9 cellular contexts compared by ENCODE assay signal in the genomic region with DNA sequence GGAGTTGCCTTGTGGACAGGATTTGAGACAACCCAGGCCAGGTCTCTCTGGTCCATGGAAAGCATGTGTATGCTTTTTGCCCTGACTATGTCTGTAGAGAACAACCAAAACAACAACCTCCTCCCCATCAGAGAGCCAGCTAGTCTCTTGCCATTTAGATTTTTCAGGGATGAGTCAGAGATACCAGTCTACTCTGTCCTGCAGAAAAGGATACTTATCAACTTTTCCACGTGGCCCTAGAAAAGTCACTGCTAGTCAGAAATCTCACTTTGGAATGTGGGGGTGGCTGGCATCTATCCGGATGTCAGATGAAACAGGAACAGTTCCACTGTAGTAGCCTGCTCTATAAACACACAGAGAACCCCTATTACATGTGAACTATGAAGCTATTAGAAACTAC. TPM values are rescaled to one million over a fixed set of nuclear protein-coding genes. Genes with fewer than 3 reads are reported as not detected.
DNase-seq lines count a peak whose midpoint lies in the region; ATAC-seq and TF ChIP-seq lines count a peak whose summit lies in the region.
"Not testable (repeated sequence)": the region's sequence is repeated elsewhere in the genome, so short reads cannot be mapped to it uniquely, and the experiment has no call there.
"Had no signal": no experiment of that assay in that cellular context is flagged by ENCODE, and none has a peak within 500 bp of the region (broad histone marks: within the 10 kb centered on the region; RNA-seq: fewer than 3 reads in every experiment).

No MANE protein-coding gene starts in this region.

- not testable (repeated sequence) for H3K18ac ChIP-seq in IMR-90 (ENCODE audit: low read depth, low read length)

- not testable (repeated sequence) for H2AK5ac ChIP-seq in IMR-90 (ENCODE audit: low read depth, low read length)

- not testable (repeated sequence) for H3K9me2 ChIP-seq in SK-N-SH

- not testable (repeated sequence) for H3K9ac ChIP-seq in IMR-90 (ENCODE audit: low read depth, low read length); SK-N-SH

- DNase-seq in A673 (ENCODE audit: low spot score): peak; percentile 1
- DNase-seq in EL: peak; percentile 76
- DNase-seq in IMR-90: peak; percentile 34
- DNase-seq in SK-N-SH; activated naive CD8-positive, alpha-beta T cell treated with anti-CD3 and anti-CD28 coated beads, Interleukin-2, amount 50 U/mL, for 24 hours: not testable (repeated sequence)
- peak; percentile 49 for DNase-seq in dermis blood vessel endothelial cell
- peak; percentile 56 for DNase-seq in hepatic stellate cell (ENCODE audit: low spot score)
- DNase-seq in osteoblast (ENCODE audit: insufficient read length, low spot score, missing footprints): peak; percentile 84

- in situ Hi-C loops in IMR-90 (cut with MboI; ENCODE audit: low sequenced_read_pairs): loop anchor here (25.0 kb wide), 1 partner anchor 300 kb away; a partner anchor contains a TSS

- H3F3A ChIP-seq in SK-N-SH (replicated peaks; ENCODE audit: insufficient read depth): not testable (repeated sequence)

- H2BK5ac ChIP-seq in IMR-90 (ENCODE audit: low read depth, low read length, poor library complexity, severe bottlenecking): not testable (repeated sequence)

- not testable (repeated sequence) for TF ChIP-seq CTCF in A673 (conservative IDR thresholded peaks at IDR 0.05; ENCODE audit: low read depth, low read length); IMR-90 (conservative IDR thresholded peaks at IDR 0.05; ENCODE audit: low read depth, low read length); SK-N-SH (IDR thresholded peaks at IDR 0.05); osteoblast (IDR thresholded peaks at IDR 0.05; ENCODE audit: extremely low read depth, low read depth, low read length)

- H4K91ac ChIP-seq in IMR-90 (ENCODE audit: insufficient read depth, low read depth, low read length): not testable (repeated sequence)

- H3K4me3 ChIP-seq in A673 (ENCODE audit: low read depth, low read length, poor library complexity, severe bottlenecking); IMR-90 (ENCODE audit: insufficient read depth, low read depth, low read length); SK-N-SH (ENCODE audit: low read depth in 2 of 2, low read length in 1 of 2); osteoblast (ENCODE audit: insufficient read depth, low read length): not testable (repeated sequence)

- not testable (repeated sequence) for H2AFZ ChIP-seq in IMR-90 (replicated peaks; ENCODE audit: low read length, poor library complexity); SK-N-SH (ENCODE audit: low read depth); osteoblast (ENCODE audit: low read length)

- H3K79me2 ChIP-seq in SK-N-SH (ENCODE audit: insufficient read depth); osteoblast (ENCODE audit: insufficient read depth, low read length): not testable (repeated sequence)

- TF ChIP-seq EP300 in SK-N-SH (IDR thresholded peaks at IDR 0.05; ENCODE audit: borderline replicate concordance in 1 of 2, low read depth in 1 of 2, low read length in 1 of 2): not testable (repeated sequence)

- H3K36me3 ChIP-seq in A673 (ENCODE audit: insufficient read depth, low read length, poor library complexity, severe bottlenecking); IMR-90 (ENCODE audit: control insufficient read depth, insufficient read depth, low read length); SK-N-SH (replicated peaks in 1 of 2; ENCODE audit: control insufficient read depth in 1 of 2, insufficient read depth in 2 of 2, low read length in 1 of 2); osteoblast (ENCODE audit: insufficient read depth, low read length): not testable (repeated sequence)

- not testable (repeated sequence) for H4K20me1 ChIP-seq in IMR-90 (ENCODE audit: insufficient read depth, low read length); SK-N-SH (ENCODE audit: insufficient read depth); osteoblast (ENCODE audit: insufficient read depth, low read length)

- H3K27ac Mint-ChIP-seq in activated naive CD8-positive, alpha-beta T cell treated with anti-CD3 and anti-CD28 coated beads, Interleukin-2, amount 50 U/mL, for 24 hours: not testable (repeated sequence)

- H3K4me2 ChIP-seq in IMR-90 (ENCODE audit: low read depth, low read length); SK-N-SH; osteoblast (ENCODE audit: insufficient read depth, low read length): not testable (repeated sequence)

- not testable (repeated sequence) for H3K9me3 Mint-ChIP-seq in activated naive CD8-positive, alpha-beta T cell treated with anti-CD3 and anti-CD28 coated beads, Interleukin-2, amount 50 U/mL, for 24 hours

- H3K79me1 ChIP-seq in IMR-90 (ENCODE audit: low read depth in 1 of 2, low read length in 2 of 2): not testable (repeated sequence)

- H3K4me1 Mint-ChIP-seq in activated naive CD8-positive, alpha-beta T cell treated with anti-CD3 and anti-CD28 coated beads, Interleukin-2, amount 50 U/mL, for 24 hours: peaks cover 12% of the 10 kb centered on the region

- H2BK15ac ChIP-seq in IMR-90 (ENCODE audit: low read depth, low read length): not testable (repeated sequence)

- H4K5ac ChIP-seq in IMR-90 (ENCODE audit: low read depth, low read length): not testable (repeated sequence)

- dilution Hi-C loops in IMR-90 (cut with HindIII; ENCODE audit: low sequenced_read_pairs, unreplicated experiment): not testable (repeated sequence)

- H3K9me3 ChIP-seq in A673 (ENCODE audit: low read depth, low read length, poor library complexity, severe bottlenecking); IMR-90 (ENCODE audit: control insufficient read depth, insufficient read depth, low read length); SK-N-SH; osteoblast (ENCODE audit: low read depth, low read length): not testable (repeated sequence)

- H3K36me3 Mint-ChIP-seq in activated naive CD8-positive, alpha-beta T cell treated with anti-CD3 and anti-CD28 coated beads, Interleukin-2, amount 50 U/mL, for 24 hours (ENCODE audit: low read depth): not testable (repeated sequence)

- H3K14ac ChIP-seq in IMR-90 (replicated peaks; ENCODE audit: low read depth, low read length): not testable (repeated sequence)

- CTCF ChIA-PET in A673 (lab: Charles Lee); IMR-90 (lab: Yijun Ruan, JAX); SK-N-SH (lab: Yijun Ruan, JAX): not testable (repeated sequence)

- not testable (repeated sequence) for H3K9me1 ChIP-seq in IMR-90 (ENCODE audit: insufficient read depth, low read length)

- not testable (repeated sequence) for H3K23ac ChIP-seq in IMR-90 (ENCODE audit: low read depth, low read length)

- H3K27me3 Mint-ChIP-seq in activated naive CD8-positive, alpha-beta T cell treated with anti-CD3 and anti-CD28 coated beads, Interleukin-2, amount 50 U/mL, for 24 hours: not testable (repeated sequence)

- not testable (repeated sequence) for H2BK20ac ChIP-seq in IMR-90 (ENCODE audit: low read depth, low read length)

- not testable (repeated sequence) for H3K4ac ChIP-seq in IMR-90 (ENCODE audit: low read depth, low read length)

- not testable (repeated sequence) for H3K4me1 ChIP-seq in A673 (ENCODE audit: insufficient read depth, low read length, poor library complexity, severe bottlenecking); IMR-90 (ENCODE audit: control insufficient read depth, insufficient read depth, low read length); SK-N-SH (ENCODE audit: control insufficient read depth in 1 of 2, insufficient read depth in 2 of 2, low read depth in 1 of 2, low read length in 1 of 2); osteoblast (ENCODE audit: insufficient read depth, low read length)

- not testable (repeated sequence) for H2AK9ac ChIP-seq in IMR-90 (replicated peaks; ENCODE audit: low read depth, low read length, poor library complexity)

- not testable (repeated sequence) for H3K4me3 Mint-ChIP-seq in activated naive CD8-positive, alpha-beta T cell treated with anti-CD3 and anti-CD28 coated beads, Interleukin-2, amount 50 U/mL, for 24 hours

- not testable (repeated sequence) for H2BK120ac ChIP-seq in IMR-90 (ENCODE audit: low read depth, low read length)

- not testable (repeated sequence) for H3K27me3 ChIP-seq in A673 (replicated peaks; ENCODE audit: insufficient read depth, low read depth, low read length, poor library complexity); IMR-90 (ENCODE audit: control insufficient read depth, insufficient read depth, low read length); SK-N-SH (ENCODE audit: insufficient read depth); osteoblast (ENCODE audit: insufficient read depth, low read length)

- not testable (repeated sequence) for H4K8ac ChIP-seq in IMR-90 (ENCODE audit: low read depth in 2 of 2, low read length in 2 of 2)

- POLR2A ChIA-PET in A673 (lab: Charles Lee; ENCODE audit: low non-redundant PET); IMR-90 (lab: Charles Lee; ENCODE audit: unreplicated experiment); SK-N-SH (lab: Yijun Ruan, JAX): not testable (repeated sequence)

- not testable (repeated sequence) for H3K27ac ChIP-seq in A673 (ENCODE audit: low read depth, low read length, poor library complexity, severe bottlenecking); IMR-90 (ENCODE audit: insufficient read depth, low read length); SK-N-SH (ENCODE audit: low read depth in 2 of 2, low read length in 1 of 2); osteoblast (ENCODE audit: low read depth, low read length)

- not testable (repeated sequence) for TF ChIP-seq POLR2A in IMR-90 (IDR thresholded peaks at IDR 0.05; ENCODE audit: low read depth, low read length)

- ATAC-seq in IMR-90 (ENCODE audit: low read depth): peak; percentile 82
- peak; percentile 64 for ATAC-seq in activated naive CD8-positive, alpha-beta T cell treated with anti-CD3 and anti-CD28 coated beads, Interleukin-2, amount 50 U/mL, for 24 hours

- BruUV-seq in A673 (replicated peaks; lab: Mats Ljungman, UMichigan); IMR-90 (replicated peaks; lab: Mats Ljungman, UMichigan): not testable (repeated sequence)

- not testable (repeated sequence) for H3K56ac ChIP-seq in IMR-90 (ENCODE audit: extremely low read depth, insufficient read depth, low read length)

- TF ChIP-seq RAD21 in IMR-90 (IDR thresholded peaks at IDR 0.05; ENCODE audit: low read length); SK-N-SH (IDR thresholded peaks at IDR 0.05; ENCODE audit: low read length): not testable (repeated sequence)

- WGBS in IMR-90 (ENCODE audit: extremely low coverage in 2 of 2, insufficient read length in 1 of 2), 2 experiments: no CpG with 5 or more reads among the region's 2 CpGs
- 15% methylated on average over 2 of the region's 2 CpGs for WGBS in SK-N-SH (ENCODE audit: low lambda C conversion rate)

- intact Hi-C loops in A673 (cut with micrococcal nuclease; ENCODE audit: unreplicated experiment); IMR-90 (cut with micrococcal nuclease): not testable (repeated sequence)

RNA-seq across cellular contexts. Expression of a gene that starts 13.4 kb away (rescaled TPM):
- total RNA-seq in A673 (2021) (0.24 and 1.1 TPM in 2 replicates), IMR-90 (2012; rRNA removed) (under 0.01 and 0.18 TPM in 2 replicates), dermis blood vessel endothelial cell (0.09 and 0.85 TPM in 2 replicates), osteoblast (0.59 and 0.72 TPM in 2 replicates)
- polyA plus RNA-seq in IMR-90 (2012; rRNA removed) (0.10 and 0.36 TPM in 2 replicates), SK-N-SH (2012; rRNA removed) (0.38 and 0.42 TPM in 2 replicates)
- 0.17 and 0.40 TPM in 2 replicates for polyA plus RNA-seq in IMR-90 (2012; cell fraction: cytosol; rRNA removed)
- 0.34 and 0.77 TPM in 2 replicates for polyA plus RNA-seq in IMR-90 (2012; cell fraction: nucleus; rRNA removed; ENCODE audit: low replicate concordance)
- polyA plus RNA-seq in SK-N-SH (2012; cell fraction: cytosol; rRNA removed): 0.05 and 0.25 TPM in 2 replicates
- 0.48 and 0.72 TPM in 2 replicates for polyA plus RNA-seq in SK-N-SH (2012; cell fraction: nucleus; rRNA removed)
- total RNA-seq: HT-29 had no signal
